Comparison of ENCODE assay signal across 1 cellular context in genomic region chr14:65320661-65321308, GRCh38.
TF ChIP-seq lines count a peak whose summit lies in the region.

No MANE protein-coding gene starts in this region.

TF ChIP-seq in GM12878, 131 proteins besides CTCF, POLR2A, EP300 and RAD21 (continued from another document):
- TF ChIP-seq ATF2 (IDR thresholded peaks at IDR 0.05; ENCODE audit: low read length) (no peak), ZSCAN29 (IDR thresholded peaks at IDR 0.05) (no peak), SIX5 (IDR thresholded peaks at IDR 0.05; ENCODE audit: low read depth, low read length, severe bottlenecking) (no peak), SPI1 (IDR thresholded peaks at IDR 0.05; ENCODE audit: borderline replicate concordance, insufficient read depth, low read depth, low read length) (no peak), CEBPB (IDR thresholded peaks at IDR 0.05; ENCODE audit: borderline replicate concordance in 1 of 2, low read depth in 2 of 2, low read length in 2 of 2) (no peak), IRF3 (IDR thresholded peaks at IDR 0.05) (no peak), RELB (IDR thresholded peaks at IDR 0.05; ENCODE audit: low read depth) (no peak), ZBTB11 (CRISPR knock-in tag; IDR thresholded peaks at IDR 0.05) (no peak)
